In genomic region chr1:198934414-198934813, GRCh38 we compare ENCODE assay signal across 11 cellular contexts.
A peak's percentile ranks its signal among the peaks of the same experiment; 100 is the strongest.
DNase-seq lines count a peak whose midpoint lies in the region; ATAC-seq and TF ChIP-seq lines count a peak whose summit lies in the region.
"Had no signal": no experiment of that assay in that cellular context is flagged by ENCODE, and none has a peak within 500 bp of the region (broad histone marks: within the 10 kb centered on the region; RNA-seq: fewer than 3 reads in every experiment).

No MANE protein-coding gene starts in this region.

- no peaks in the 10 kb centered on the region for H3F3A ChIP-seq in PC-3 (ENCODE audit: low read length, unreplicated experiment)

- no peak for TF ChIP-seq CTCF in DND-41 (IDR thresholded peaks at IDR 0.05; ENCODE audit: borderline replicate concordance, extremely low read depth, low read length, poor library complexity, severe bottlenecking)
- no peak for TF ChIP-seq CTCF in PC-3 (conservative IDR thresholded peaks at IDR 0.05; ENCODE audit: low read depth, low read length)
- no peak for TF ChIP-seq CTCF in epithelial cell of esophagus (IDR thresholded peaks at IDR 0.05; ENCODE audit: insufficient read depth, low read depth, low read length, missing control alignments)

- H3K79me2 ChIP-seq in DND-41 (ENCODE audit: insufficient read depth, low read length), result peaks cover 100% of the 10 kb centered on the region
- H3K79me2 ChIP-seq in PC-3 (ENCODE audit: low read length), result peaks cover 76% of the 10 kb centered on the region

- no peaks in the 10 kb centered on the region for H3K9me2 ChIP-seq in PC-3 (replicated peaks; ENCODE audit: low read length)

- H3K27ac ChIP-seq in DND-41 (ENCODE audit: low read length) (peak overlapping the region; percentile 92), PC-3 (ENCODE audit: low read length) (peak overlapping the region; percentile 89)
- H3K27ac ChIP-seq: VCaP had no signal

- CTCF ChIA-PET in PC-3 (lab: Charles Lee), result no interaction called here

- H2AFZ ChIP-seq in DND-41 (ENCODE audit: low read depth, low read length) (no peak overlapping the region), PC-3 (ENCODE audit: low read length) (0 out of 2 replicates have a peak overlapping the region, but pooled peaks have one; percentile 18)

- no peak for ATAC-seq in DND-41 (ENCODE audit: insufficient read depth, low read depth)
- ATAC-seq in PC-3, result no peak
- ATAC-seq in HG02938 (IDR thresholded peaks at IDR 0.05; ENCODE audit: unreplicated experiment), result no peak
- ATAC-seq in GM21576 (IDR thresholded peaks at IDR 0.05; ENCODE audit: unreplicated experiment), result no peak
- ATAC-seq: HepG2 had no signal

- H4K20me1 ChIP-seq in DND-41 (ENCODE audit: insufficient read depth, low read length) (0 out of 2 replicates have a peak, but pooled peaks cover 5% of the 10 kb centered on the region), PC-3 (ENCODE audit: low read length) (no peaks in the 10 kb centered on the region)

- no peaks in the 10 kb centered on the region for H3K27me3 ChIP-seq in DND-41 (ENCODE audit: insufficient read depth, low read length, poor library complexity)
- H3K27me3 ChIP-seq in PC-3 (ENCODE audit: low read length), result no peaks in the 10 kb centered on the region

- POLR2A ChIA-PET in PC-3 (lab: Charles Lee; ENCODE audit: unreplicated experiment), result interaction anchor here (0.7 kb wide), 1 partner anchor 1885 kb away, joined by 6 read pairs; no protein-coding TSS in a partner anchor

- H3K4me1 ChIP-seq in DND-41 (ENCODE audit: insufficient read depth, low read length) (peaks cover 31% of the 10 kb centered on the region), PC-3 (ENCODE audit: insufficient read depth, low read length) (peaks cover 42% of the 10 kb centered on the region)

- H3K9me3 ChIP-seq in DND-41 (ENCODE audit: insufficient read depth, low read length, severe bottlenecking), result no peaks in the 10 kb centered on the region
- no peaks in the 10 kb centered on the region for H3K9me3 ChIP-seq in PC-3 (ENCODE audit: low read length)

- BruUV-seq in PC-3 (replicated peaks; lab: Mats Ljungman, UMichigan), result no TSS peak

- H3K4me3 ChIP-seq in DND-41 (ENCODE audit: low read depth in 1 of 2, low read length in 2 of 2), result peak overlapping the region; percentile 63 to 89
- H3K4me3 ChIP-seq in PC-3 (ENCODE audit: low read length), result peak overlapping the region; percentile 83
- peak overlapping the region; percentile 88 for H3K4me3 ChIP-seq in epithelial cell of esophagus (ENCODE audit: low read length)
- peak overlapping the region; percentile 55 for H3K4me3 ChIP-seq in skeletal muscle cell (ENCODE audit: low read depth, low read length)

- H3K36me3 ChIP-seq in DND-41 (ENCODE audit: insufficient read depth, low read length) (peaks cover 48% of the 10 kb centered on the region), PC-3 (ENCODE audit: low read depth, low read length) (no peaks in the 10 kb centered on the region; the same call in 1 of the 2 replicates)

- H3K4me2 ChIP-seq in DND-41 (ENCODE audit: insufficient read depth, low read length) (peak overlapping the region; percentile 62), PC-3 (ENCODE audit: low read length) (peak overlapping the region; percentile 91)

- intact Hi-C loops in PC-3 (cut with micrococcal nuclease), result no loop called here

- DNase-seq in DND-41, result no peak
- no peak for DNase-seq in PC-3
- no peak for DNase-seq in epithelial cell of esophagus (ENCODE audit: low read depth)
- DNase-seq in skeletal muscle cell (ENCODE audit: low read depth), result no peak
- no peak for DNase-seq in DMS 273 (lab: John Stamatoyannopoulos, UW; ENCODE audit: unreplicated experiment)
- no peak for DNase-seq in SW 1271 (lab: John Stamatoyannopoulos, UW)
- DNase-seq: NCI-H524 treated with DMSO at 0.1 percent for 48 hours had no signal

- H3K9ac ChIP-seq in DND-41 (ENCODE audit: low read depth, low read length) (peak overlapping the region; percentile 68), PC-3 (ENCODE audit: low read length) (peak overlapping the region; percentile 69)
